2 cellular contexts compared by ENCODE assay signal in genomic region chr10:99522511-99523250, GRCh38.
TF ChIP-seq lines count a peak whose summit lies in the region.

No MANE protein-coding gene starts in this region.

TF ChIP-seq in GM23338, 12 proteins besides CTCF, POLR2A, EP300 and RAD21 (continued from another document):
- TF ChIP-seq, protein P1, sequence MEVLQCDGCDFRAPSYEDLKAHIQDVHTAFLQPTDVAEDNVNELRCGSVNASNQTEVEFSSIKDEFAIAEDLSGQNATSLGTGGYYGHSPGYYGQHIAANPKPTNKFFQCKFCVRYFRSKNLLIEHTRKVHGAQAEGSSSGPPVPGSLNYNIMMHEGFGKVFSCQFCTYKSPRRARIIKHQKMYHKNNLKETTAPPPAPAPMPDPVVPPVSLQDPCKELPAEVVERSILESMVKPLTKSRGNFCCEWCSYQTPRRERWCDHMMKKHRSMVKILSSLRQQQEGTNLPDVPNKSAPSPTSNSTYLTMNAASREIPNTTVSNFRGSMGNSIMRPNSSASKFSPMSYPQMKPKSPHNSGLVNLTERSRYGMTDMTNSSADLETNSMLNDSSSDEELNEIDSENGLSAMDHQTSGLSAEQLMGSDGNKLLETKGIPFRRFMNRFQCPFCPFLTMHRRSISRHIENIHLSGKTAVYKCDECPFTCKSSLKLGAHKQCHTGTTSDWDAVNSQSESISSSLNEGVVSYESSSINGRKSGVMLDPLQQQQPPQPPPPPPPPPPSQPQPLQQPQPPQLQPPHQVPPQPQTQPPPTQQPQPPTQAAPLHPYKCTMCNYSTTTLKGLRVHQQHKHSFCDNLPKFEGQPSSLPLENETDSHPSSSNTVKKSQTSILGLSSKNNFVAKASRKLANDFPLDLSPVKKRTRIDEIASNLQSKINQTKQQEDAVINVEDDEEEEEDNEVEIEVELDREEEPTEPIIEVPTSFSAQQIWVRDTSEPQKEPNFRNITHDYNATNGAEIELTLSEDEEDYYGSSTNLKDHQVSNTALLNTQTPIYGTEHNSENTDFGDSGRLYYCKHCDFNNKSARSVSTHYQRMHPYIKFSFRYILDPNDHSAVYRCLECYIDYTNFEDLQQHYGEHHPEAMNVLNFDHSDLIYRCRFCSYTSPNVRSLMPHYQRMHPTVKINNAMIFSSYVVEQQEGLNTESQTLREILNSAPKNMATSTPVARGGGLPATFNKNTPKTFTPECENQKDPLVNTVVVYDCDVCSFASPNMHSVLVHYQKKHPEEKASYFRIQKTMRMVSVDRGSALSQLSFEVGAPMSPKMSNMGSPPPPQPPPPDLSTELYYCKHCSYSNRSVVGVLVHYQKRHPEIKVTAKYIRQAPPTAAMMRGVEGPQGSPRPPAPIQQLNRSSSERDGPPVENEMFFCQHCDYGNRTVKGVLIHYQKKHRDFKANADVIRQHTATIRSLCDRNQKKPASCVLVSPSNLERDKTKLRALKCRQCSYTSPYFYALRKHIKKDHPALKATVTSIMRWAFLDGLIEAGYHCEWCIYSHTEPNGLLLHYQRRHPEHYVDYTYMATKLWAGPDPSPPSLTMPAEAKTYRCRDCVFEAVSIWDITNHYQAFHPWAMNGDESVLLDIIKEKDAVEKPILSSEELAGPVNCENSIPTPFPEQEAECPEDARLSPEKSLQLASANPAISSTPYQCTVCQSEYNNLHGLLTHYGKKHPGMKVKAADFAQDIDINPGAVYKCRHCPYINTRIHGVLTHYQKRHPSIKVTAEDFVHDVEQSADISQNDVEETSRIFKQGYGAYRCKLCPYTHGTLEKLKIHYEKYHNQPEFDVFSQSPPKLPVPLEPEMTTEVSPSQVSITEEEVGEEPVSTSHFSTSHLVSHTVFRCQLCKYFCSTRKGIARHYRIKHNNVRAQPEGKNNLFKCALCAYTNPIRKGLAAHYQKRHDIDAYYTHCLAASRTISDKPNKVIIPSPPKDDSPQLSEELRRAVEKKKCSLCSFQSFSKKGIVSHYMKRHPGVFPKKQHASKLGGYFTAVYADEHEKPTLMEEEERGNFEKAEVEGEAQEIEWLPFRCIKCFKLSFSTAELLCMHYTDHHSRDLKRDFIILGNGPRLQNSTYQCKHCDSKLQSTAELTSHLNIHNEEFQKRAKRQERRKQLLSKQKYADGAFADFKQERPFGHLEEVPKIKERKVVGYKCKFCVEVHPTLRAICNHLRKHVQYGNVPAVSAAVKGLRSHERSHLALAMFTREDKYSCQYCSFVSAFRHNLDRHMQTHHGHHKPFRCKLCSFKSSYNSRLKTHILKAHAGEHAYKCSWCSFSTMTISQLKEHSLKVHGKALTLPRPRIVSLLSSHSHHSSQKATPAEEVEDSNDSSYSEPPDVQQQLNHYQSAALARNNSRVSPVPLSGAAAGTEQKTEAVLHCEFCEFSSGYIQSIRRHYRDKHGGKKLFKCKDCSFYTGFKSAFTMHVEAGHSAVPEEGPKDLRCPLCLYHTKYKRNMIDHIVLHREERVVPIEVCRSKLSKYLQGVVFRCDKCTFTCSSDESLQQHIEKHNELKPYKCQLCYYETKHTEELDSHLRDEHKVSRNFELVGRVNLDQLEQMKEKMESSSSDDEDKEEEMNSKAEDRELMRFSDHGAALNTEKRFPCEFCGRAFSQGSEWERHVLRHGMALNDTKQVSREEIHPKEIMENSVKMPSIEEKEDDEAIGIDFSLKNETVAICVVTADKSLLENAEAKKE (CRISPR knock-in tag; IDR thresholded peaks at IDR 0.05): no peak
- TF ChIP-seq JUNB (IDR thresholded peaks at IDR 0.05; ENCODE audit: unreplicated experiment): no peak
- TF ChIP-seq NANOG (IDR thresholded peaks at IDR 0.05; ENCODE audit: borderline replicate concordance): no peak
- peak; percentile 72 for TF ChIP-seq EZH2 (IDR thresholded peaks at IDR 0.05; ENCODE audit: low read depth, unreplicated experiment)
- no peak for TF ChIP-seq ETS1 (IDR thresholded peaks at IDR 0.05)

TF ChIP-seq in WTC11, 78 proteins besides CTCF, POLR2A, EP300 and RAD21 (continued from another document):
- TF ChIP-seq, protein P2, sequence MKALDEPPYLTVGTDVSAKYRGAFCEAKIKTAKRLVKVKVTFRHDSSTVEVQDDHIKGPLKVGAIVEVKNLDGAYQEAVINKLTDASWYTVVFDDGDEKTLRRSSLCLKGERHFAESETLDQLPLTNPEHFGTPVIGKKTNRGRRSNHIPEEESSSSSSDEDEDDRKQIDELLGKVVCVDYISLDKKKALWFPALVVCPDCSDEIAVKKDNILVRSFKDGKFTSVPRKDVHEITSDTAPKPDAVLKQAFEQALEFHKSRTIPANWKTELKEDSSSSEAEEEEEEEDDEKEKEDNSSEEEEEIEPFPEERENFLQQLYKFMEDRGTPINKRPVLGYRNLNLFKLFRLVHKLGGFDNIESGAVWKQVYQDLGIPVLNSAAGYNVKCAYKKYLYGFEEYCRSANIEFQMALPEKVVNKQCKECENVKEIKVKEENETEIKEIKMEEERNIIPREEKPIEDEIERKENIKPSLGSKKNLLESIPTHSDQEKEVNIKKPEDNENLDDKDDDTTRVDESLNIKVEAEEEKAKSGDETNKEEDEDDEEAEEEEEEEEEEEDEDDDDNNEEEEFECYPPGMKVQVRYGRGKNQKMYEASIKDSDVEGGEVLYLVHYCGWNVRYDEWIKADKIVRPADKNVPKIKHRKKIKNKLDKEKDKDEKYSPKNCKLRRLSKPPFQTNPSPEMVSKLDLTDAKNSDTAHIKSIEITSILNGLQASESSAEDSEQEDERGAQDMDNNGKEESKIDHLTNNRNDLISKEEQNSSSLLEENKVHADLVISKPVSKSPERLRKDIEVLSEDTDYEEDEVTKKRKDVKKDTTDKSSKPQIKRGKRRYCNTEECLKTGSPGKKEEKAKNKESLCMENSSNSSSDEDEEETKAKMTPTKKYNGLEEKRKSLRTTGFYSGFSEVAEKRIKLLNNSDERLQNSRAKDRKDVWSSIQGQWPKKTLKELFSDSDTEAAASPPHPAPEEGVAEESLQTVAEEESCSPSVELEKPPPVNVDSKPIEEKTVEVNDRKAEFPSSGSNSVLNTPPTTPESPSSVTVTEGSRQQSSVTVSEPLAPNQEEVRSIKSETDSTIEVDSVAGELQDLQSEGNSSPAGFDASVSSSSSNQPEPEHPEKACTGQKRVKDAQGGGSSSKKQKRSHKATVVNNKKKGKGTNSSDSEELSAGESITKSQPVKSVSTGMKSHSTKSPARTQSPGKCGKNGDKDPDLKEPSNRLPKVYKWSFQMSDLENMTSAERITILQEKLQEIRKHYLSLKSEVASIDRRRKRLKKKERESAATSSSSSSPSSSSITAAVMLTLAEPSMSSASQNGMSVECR (CRISPR knock-in tag; IDR thresholded peaks at IDR 0.05; ENCODE audit: borderline replicate concordance): no peak
- peak; percentile 39; the same call in 1 of the 2 replicates for TF ChIP-seq FOXK1 (CRISPR knock-in tag; IDR thresholded peaks at IDR 0.05)
- no peak for TF ChIP-seq ZBTB21 (CRISPR knock-in tag; IDR thresholded peaks at IDR 0.05; ENCODE audit: borderline replicate concordance)
- 0 out of 2 replicates have a peak, but pooled peaks have one; percentile 48 for TF ChIP-seq HMGXB4 (CRISPR knock-in tag; IDR thresholded peaks at IDR 0.05)
- TF ChIP-seq CREB1 (CRISPR knock-in tag; IDR thresholded peaks at IDR 0.05): no peak
- no peak for TF ChIP-seq ZNF121 (CRISPR knock-in tag; IDR thresholded peaks at IDR 0.05)
- no peak for TF ChIP-seq ZNF281 (CRISPR knock-in tag; IDR thresholded peaks at IDR 0.05)
